In the genomic region with DNA sequence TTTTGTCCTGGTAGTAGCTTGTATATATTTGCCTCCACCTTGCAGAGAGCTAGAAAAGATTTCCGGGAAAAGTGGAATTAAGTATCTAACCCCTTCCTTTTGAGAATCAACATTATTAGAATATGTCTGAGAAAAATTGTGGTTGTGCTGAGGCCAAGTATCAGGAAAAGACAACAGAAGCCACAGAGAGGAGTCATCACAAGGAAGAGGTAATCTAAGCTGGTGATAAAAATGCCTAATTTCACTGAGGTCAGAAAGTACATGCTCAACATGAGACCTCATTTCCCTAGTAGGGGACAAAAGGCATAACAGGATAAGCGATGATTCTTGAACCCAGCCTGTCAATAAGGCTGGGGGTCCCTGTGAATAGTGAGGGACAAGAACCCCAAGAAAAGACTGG, we compare ENCODE assay signal across 19 cellular contexts.
"Had no signal": no experiment of that assay in that cellular context is flagged by ENCODE, and none has a peak within 500 bp of the region (broad histone marks: within the 10 kb centered on the region; RNA-seq: fewer than 3 reads in every experiment).

No MANE protein-coding gene starts in this region.

- H3K27me3 Mint-ChIP-seq: T-cell had no signal

- H3K27ac Mint-ChIP-seq: T-cell had no signal

- FAIRE-seq: RCC 7860 had no signal

- H3K4me3 Mint-ChIP-seq: T-cell had no signal

- H3K4me1 Mint-ChIP-seq: T-cell had no signal

- H3K27ac ChIP-seq: RWPE1 had no signal

- H3K9me3 ChIP-seq: SK-N-SH had no signal

- DNase-seq: Karpas-422, KG1, MM.1S, NCI-H1105, NCI-H1417, NCI-H1436 treated with DMSO at 0.1 percent for 48 hours, NCI-H1694, NCI-H187 treated with DMSO at 0.1 percent for 48 hours, NCI-H2029 treated with DMSO at 0.1 percent for 48 hours, NCI-H2227 treated with DMSO at 0.1 percent for 48 hours, NCI-H524, NCI-H526 treated with DMSO at 0.1 percent for 48 hours, NCI-H748 treated with DMSO at 0.1 percent for 48 hours, SHP77, SK-N-SH, SW 1271, T-cell had no signal

- H3K4me2 ChIP-seq: SK-N-SH had no signal

- H3K9ac ChIP-seq: SK-N-SH had no signal

- H3K36me3 Mint-ChIP-seq: T-cell had no signal
